ENCODE assay signal across 15 cellular contexts in the genomic region with DNA sequence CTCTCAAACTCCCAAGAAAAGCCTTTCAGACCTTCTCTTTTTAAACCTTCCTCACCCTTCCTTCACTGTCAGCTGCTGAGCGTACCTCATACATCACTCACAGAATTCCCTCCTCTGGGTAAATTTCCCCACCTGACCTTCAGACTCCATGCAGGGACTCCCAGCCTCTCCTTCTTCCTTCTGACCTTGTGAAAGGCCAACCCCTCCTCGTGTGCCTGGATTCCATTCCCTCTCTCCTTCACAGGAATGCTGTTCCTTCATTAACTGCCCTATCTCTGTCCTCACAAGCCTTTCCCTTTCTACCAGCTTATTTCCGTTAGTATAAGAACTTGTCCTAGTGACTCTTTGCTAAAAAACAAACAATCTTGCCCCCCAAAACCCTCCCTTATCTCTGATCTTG.
DNase-seq lines count a peak whose midpoint lies in the region; ATAC-seq, FAIRE-seq and TF ChIP-seq lines count a peak whose summit lies in the region.
"Had no signal": no experiment of that assay in that cellular context is flagged by ENCODE, and none has a peak within 500 bp of the region (broad histone marks: within the 10 kb centered on the region; RNA-seq: fewer than 3 reads in every experiment).

No MANE protein-coding gene starts in this region.

- H3K79me1 ChIP-seq in trophoblast cell (ENCODE audit: low read length): no peaks in the 10 kb centered on the region

- H3K9me3 ChIP-seq in K562 (replicated peaks; ENCODE audit: control insufficient read depth, insufficient read depth, low read depth, low read length): no peaks in the 10 kb centered on the region
- no peaks in the 10 kb centered on the region for H3K9me3 ChIP-seq in trophoblast cell (ENCODE audit: insufficient read depth, low read depth, low read length)

- TF ChIP-seq RAD21 in K562 (CRISPR knock-in tag; conservative IDR thresholded peaks at IDR 0.05 in 1 of 2, IDR thresholded peaks at IDR 0.05 in 1 of 2): no peak

- FAIRE-seq in G401.6 (lab: Jason Lieb, UNC) (peak; percentile 99), K562 (lab: Jason Lieb, UNC) (no peak)
- FAIRE-seq: A204.1, GM19239 had no signal

- no peak overlapping the region for H2BK5ac ChIP-seq in trophoblast cell (ENCODE audit: low read depth, low read length, poor library complexity)

- no peak overlapping the region for H4K12ac ChIP-seq in trophoblast cell (ENCODE audit: low read depth, low read length)

- H3K9ac ChIP-seq in K562 (ENCODE audit: insufficient read depth in 1 of 2, low read depth in 2 of 2, low read length in 2 of 2): no peak overlapping the region
- H3K9ac ChIP-seq in trophoblast cell (ENCODE audit: low read length): no peak overlapping the region

- H3K4me2 ChIP-seq in K562 (ENCODE audit: insufficient read depth, low read length): no peak overlapping the region
- no peak overlapping the region for H3K4me2 ChIP-seq in trophoblast cell (ENCODE audit: low read length)

- H3K4ac ChIP-seq in trophoblast cell (ENCODE audit: low read depth, low read length): no peak overlapping the region

- no peak overlapping the region for H3K14ac ChIP-seq in trophoblast cell (ENCODE audit: low read length)

- 51% methylated on average over 3 of the region's 3 CpGs for WGBS in K562 (ENCODE audit: insufficient coverage, low coverage, missing lambda C conversion rate)
- no CpG with 5 or more reads among the region's 3 CpGs for WGBS in trophoblast cell (ENCODE audit: extremely low coverage, insufficient coverage, insufficient read length)

- TF ChIP-seq POLR2A in K562 (conservative IDR thresholded peaks at IDR 0.05): no peak

- H3K79me2 ChIP-seq in K562 (ENCODE audit: control insufficient read depth, insufficient read depth, low read length): no peaks in the 10 kb centered on the region
- H3K79me2 ChIP-seq in trophoblast cell (ENCODE audit: control insufficient read depth, insufficient read depth, low read length, poor library complexity): no peaks in the 10 kb centered on the region

- DNase-seq in K562 (ENCODE audit: extremely low read depth in 1 of 4, low spot score in 3 of 4): no peak
- DNase-seq in iPS-NIHi11 (ENCODE audit: low spot score): peak; percentile 17
- peak; percentile 45 to 73 for DNase-seq in trophoblast cell
- no peak for DNase-seq in activated naive CD4-positive, alpha-beta T cell (lab: John Stamatoyannopoulos, UW)
- DNase-seq in NOMO-1 treated with dmso at 0.1 percent for 144 hours (lab: John Stamatoyannopoulos, UW; ENCODE audit: unreplicated experiment): no peak
- DNase-seq: C1 segment of cervical spinal cord; Calu3; CD4-positive, alpha-beta T cell; DMS 273 treated with DMSO at 0.1 percent for 48 hours; GDM1; H9 had no signal

- H2BK120ac ChIP-seq in trophoblast cell (ENCODE audit: insufficient read depth, low read length, poor library complexity): no peak overlapping the region

- H3K4me1 ChIP-seq in K562 (replicated peaks in 1 of 2; ENCODE audit: control insufficient read depth in 2 of 2, insufficient read depth in 2 of 2, low read length in 2 of 2): peaks cover 0 to 13% of the 10 kb centered on the region in 2 experiments; a peak in 3 of 5 replicates
- H3K4me1 ChIP-seq in trophoblast cell (ENCODE audit: control insufficient read depth in 1 of 2, insufficient read depth in 2 of 2, low read length in 2 of 2): peaks cover 4 to 5% of the 10 kb centered on the region in 2 experiments

- no peaks in the 10 kb centered on the region for H3K27me3 ChIP-seq in K562 (ENCODE audit: control insufficient read depth in 2 of 2, insufficient read depth in 2 of 2, low read length in 2 of 2)
- H3K27me3 ChIP-seq in trophoblast cell (ENCODE audit: insufficient read depth, low read length): no peaks in the 10 kb centered on the region

- no peak overlapping the region for H4K91ac ChIP-seq in trophoblast cell (ENCODE audit: low read depth, low read length)

- no peak for ATAC-seq in K562
- ATAC-seq in GM21576 (IDR thresholded peaks at IDR 0.05; ENCODE audit: unreplicated experiment): no peak

- H3K4me3 ChIP-seq in K562: no peak overlapping the region
- H3K4me3 ChIP-seq in trophoblast cell (ENCODE audit: low read depth, low read length): no peak overlapping the region

- no peak for TF ChIP-seq EP300 in K562 (IDR thresholded peaks at IDR 0.05; ENCODE audit: low read length)

- in situ Hi-C loops in K562 (cut with MboI): no loop called here

- no TSS peak for BruUV-seq in K562 (replicated peaks; lab: Mats Ljungman, UMichigan)

- TF ChIP-seq CTCF in K562 (IDR thresholded peaks at IDR 0.05 in 2 of 3, conservative IDR thresholded peaks at IDR 0.05 in 1 of 3; ENCODE audit: insufficient read depth in 2 of 3, low read depth in 1 of 3, low read length in 3 of 3): no peak

- H2AK5ac ChIP-seq in trophoblast cell (ENCODE audit: low read length): no peak overlapping the region

- no peaks in the 10 kb centered on the region for H3K9me1 ChIP-seq in K562 (ENCODE audit: control insufficient read depth, insufficient read depth, low read length)

- H4K8ac ChIP-seq in trophoblast cell (ENCODE audit: low read depth, low read length): no peak overlapping the region

- H3K23ac ChIP-seq in trophoblast cell (ENCODE audit: low read length): no peak overlapping the region

- H2AFZ ChIP-seq in K562 (ENCODE audit: low read depth, low read length) (peak overlapping the region; percentile 59), trophoblast cell (ENCODE audit: insufficient read depth, low read length, poor library complexity) (no peak overlapping the region)

- CTCF ChIA-PET in K562 (lab: Yijun Ruan, JAX; ENCODE audit: low intra/inter-chr PET ratio): interaction anchor here (0.6 kb wide), 1 partner anchor 49 kb away, joined by 3 read pairs; no protein-coding TSS in a partner anchor

- H3K18ac ChIP-seq in trophoblast cell (ENCODE audit: low read length): no peak overlapping the region

- POLR2A ChIA-PET in K562 (lab: Yijun Ruan, JAX): interaction anchor here (0.6 to 0.8 kb wide), 3 partner anchors 14 to 316 kb away, joined by 3 to 4 read pairs (median 3); no protein-coding TSS in a partner anchor

- H3K36me3 ChIP-seq in K562 (ENCODE audit: control insufficient read depth, insufficient read depth, low read length) (no peaks in the 10 kb centered on the region), trophoblast cell (ENCODE audit: control insufficient read depth in 1 of 2, insufficient read depth in 2 of 2, low read length in 2 of 2) (no peaks in the 10 kb centered on the region)

- H4K20me1 ChIP-seq in K562 (replicated peaks; ENCODE audit: control insufficient read depth, insufficient read depth, low read length): no peaks in the 10 kb centered on the region

- peak overlapping the region; percentile 34 for H2BK12ac ChIP-seq in trophoblast cell (ENCODE audit: low read length)

- H3K27ac ChIP-seq in K562 (ENCODE audit: extremely low read depth, low read depth, low read length): no peak overlapping the region
- H3K27ac ChIP-seq in trophoblast cell (ENCODE audit: low read depth, low read length): no peak overlapping the region

- intact Hi-C loops in K562 (cut with micrococcal nuclease): no loop called here

TF ChIP-seq in K562, 482 proteins besides CTCF, POLR2A, EP300 and RAD21:
- TF ChIP-seq ESRRB (CRISPR knock-in tag; IDR thresholded peaks at IDR 0.05; ENCODE audit: borderline replicate concordance): no peak
- TF ChIP-seq MBD2 (IDR thresholded peaks at IDR 0.05; ENCODE audit: borderline replicate concordance, low read depth): no peak
- no peak for TF ChIP-seq MEIS2 (IDR thresholded peaks at IDR 0.05; ENCODE audit: partially characterized antibody)
- TF ChIP-seq, protein P1, sequence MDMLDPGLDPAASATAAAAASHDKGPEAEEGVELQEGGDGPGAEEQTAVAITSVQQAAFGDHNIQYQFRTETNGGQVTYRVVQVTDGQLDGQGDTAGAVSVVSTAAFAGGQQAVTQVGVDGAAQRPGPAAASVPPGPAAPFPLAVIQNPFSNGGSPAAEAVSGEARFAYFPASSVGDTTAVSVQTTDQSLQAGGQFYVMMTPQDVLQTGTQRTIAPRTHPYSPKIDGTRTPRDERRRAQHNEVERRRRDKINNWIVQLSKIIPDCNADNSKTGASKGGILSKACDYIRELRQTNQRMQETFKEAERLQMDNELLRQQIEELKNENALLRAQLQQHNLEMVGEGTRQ (CRISPR knock-in tag; IDR thresholded peaks at IDR 0.05): no peak
- TF ChIP-seq ZNF79 (CRISPR knock-in tag; IDR thresholded peaks at IDR 0.05; ENCODE audit: low read depth): no peak
- no peak for TF ChIP-seq TAF1 (IDR thresholded peaks at IDR 0.05; ENCODE audit: control insufficient read depth, extremely low read depth, insufficient read depth, low read length, severe bottlenecking)
- TF ChIP-seq SREBF1 (IDR thresholded peaks at IDR 0.05; ENCODE audit: borderline replicate concordance, low read depth, low read length): no peak
- no peak for TF ChIP-seq DMBX1 (CRISPR knock-in tag; IDR thresholded peaks at IDR 0.05; ENCODE audit: borderline replicate concordance)
- no peak for TF ChIP-seq NEUROD1 (IDR thresholded peaks at IDR 0.05; ENCODE audit: borderline replicate concordance, low read depth, low read length, partially characterized antibody)
- TF ChIP-seq, protein P2, sequence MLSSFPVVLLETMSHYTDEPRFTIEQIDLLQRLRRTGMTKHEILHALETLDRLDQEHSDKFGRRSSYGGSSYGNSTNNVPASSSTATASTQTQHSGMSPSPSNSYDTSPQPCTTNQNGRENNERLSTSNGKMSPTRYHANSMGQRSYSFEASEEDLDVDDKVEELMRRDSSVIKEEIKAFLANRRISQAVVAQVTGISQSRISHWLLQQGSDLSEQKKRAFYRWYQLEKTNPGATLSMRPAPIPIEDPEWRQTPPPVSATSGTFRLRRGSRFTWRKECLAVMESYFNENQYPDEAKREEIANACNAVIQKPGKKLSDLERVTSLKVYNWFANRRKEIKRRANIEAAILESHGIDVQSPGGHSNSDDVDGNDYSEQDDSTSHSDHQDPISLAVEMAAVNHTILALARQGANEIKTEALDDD (IDR thresholded peaks at IDR 0.05): no peak
TF ChIP-seq in K562: peak in this region for 0.

Comparison
In these comparisons a context has a peak if more than half of its experiments do, and no peak if none do; other contexts are left out.
1. DNase-seq: peak in iPS-NIHi11 (single experiment) and trophoblast cell (2 of 2); none in K562 (0 of 4), activated naive CD4-positive, alpha-beta T cell (0 of 4) and NOMO-1 treated with dmso at 0.1 percent for 144 hours (single experiment).